Comparison of ENCODE assay signal across 2 cellular contexts in the genomic region with DNA sequence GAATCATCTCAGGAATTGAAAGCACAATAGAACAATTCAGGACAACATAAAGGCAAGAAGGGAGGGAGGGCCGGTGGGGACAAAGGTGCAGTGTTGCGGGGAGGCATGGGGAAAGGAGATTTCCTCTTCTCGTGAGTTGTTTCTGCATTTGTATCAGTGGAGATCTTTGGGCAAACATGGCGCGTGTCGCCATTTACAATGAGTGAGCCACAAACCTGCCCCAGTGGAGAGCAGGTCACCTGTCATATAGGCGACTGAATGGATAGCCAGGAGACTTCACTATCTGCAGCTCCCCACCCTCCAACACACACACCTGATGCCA.
TF ChIP-seq lines count a peak whose summit lies in the region.

No MANE protein-coding gene starts in this region.

TF ChIP-seq in IMR-90, 13 proteins besides CTCF, POLR2A, EP300 and RAD21:
- no peak for TF ChIP-seq CEBPB (IDR thresholded peaks at IDR 0.05; ENCODE audit: low read depth, low read length)
- TF ChIP-seq FOS (IDR thresholded peaks at IDR 0.05; ENCODE audit: low read depth, low read length): no peak
- TF ChIP-seq CHD1 (IDR thresholded peaks at IDR 0.05; ENCODE audit: low read depth, low read length): no peak
- no peak for TF ChIP-seq RFX5 (IDR thresholded peaks at IDR 0.05; ENCODE audit: low read depth, low read length)
- TF ChIP-seq MXI1 (IDR thresholded peaks at IDR 0.05; ENCODE audit: borderline replicate concordance, low read depth, low read length): no peak
- TF ChIP-seq MAZ (IDR thresholded peaks at IDR 0.05; ENCODE audit: borderline replicate concordance, low read depth, low read length): no peak
- TF ChIP-seq BHLHE40 (IDR thresholded peaks at IDR 0.05; ENCODE audit: low read depth, low read length): no peak
- no peak for TF ChIP-seq RCOR1 (IDR thresholded peaks at IDR 0.05; ENCODE audit: insufficient replicate concordance, low read length)
- TF ChIP-seq SMC3 (IDR thresholded peaks at IDR 0.05; ENCODE audit: low read depth, low read length): no peak
- no peak for TF ChIP-seq NFE2L2 (IDR thresholded peaks at IDR 0.05; ENCODE audit: low read depth, low read length)
- TF ChIP-seq ELK1 (IDR thresholded peaks at IDR 0.05; ENCODE audit: borderline replicate concordance, low read depth, low read length): no peak
- TF ChIP-seq MAFK (IDR thresholded peaks at IDR 0.05; ENCODE audit: low read depth, low read length): no peak
- no peak for TF ChIP-seq USF2 (IDR thresholded peaks at IDR 0.05; ENCODE audit: low read depth, low read length)

TF ChIP-seq in K562, 482 proteins besides CTCF, POLR2A, EP300 and RAD21:
- TF ChIP-seq FOSL1 (tag; conservative IDR thresholded peaks at IDR 0.05) (0 out of 2 replicates have a peak, but pooled peaks have one; percentile 7), CBFA2T2 (conservative IDR thresholded peaks at IDR 0.05) (no peak), RNF219 (CRISPR knock-in tag; IDR thresholded peaks at IDR 0.05) (no peak)
